ENCODE assay signal across 18 cellular contexts in genomic region chr4:185835814-185836213, GRCh38. TPM values are rescaled to one million over a fixed set of nuclear protein-coding genes. Genes with fewer than 3 reads are reported as not detected.
"Had no signal": no experiment of that assay in that cellular context is flagged by ENCODE, and none has a peak within 500 bp of the region (broad histone marks: within the 10 kb centered on the region; RNA-seq: fewer than 3 reads in every experiment).

No MANE protein-coding gene starts in this region.

- H3K9me3 ChIP-seq: adrenal gland, gastrocnemius medialis, lower lobe of right lung, neutrophil, suprapubic skin, upper lobe of right lung had no signal

- H3K36me3 ChIP-seq: adrenal gland, gastrocnemius medialis, lower lobe of right lung, neutrophil, suprapubic skin, upper lobe of right lung had no signal

- H3K4me3 ChIP-seq: adrenal gland, gastrocnemius medialis, lower lobe of right lung, suprapubic skin, upper lobe of right lung had no signal

- H3K27ac ChIP-seq: epithelial cell of prostate, gastrocnemius medialis, lower lobe of right lung, neutrophil, suprapubic skin, upper lobe of right lung had no signal

- H3K27me3 ChIP-seq: adrenal gland, gastrocnemius medialis, neutrophil, suprapubic skin, upper lobe of right lung had no signal

- DNase-seq: activated CD4-positive, alpha-beta T cell treated with anti-CD3 and anti-CD28 coated beads, Interleukin-2, amount 50 U/mL, for 1 hour; activated CD4-positive, CD25-positive, alpha-beta regulatory T cell; activated naive CD4-positive, alpha-beta T cell treated with anti-CD3 and anti-CD28 coated beads, Interleukin-2, amount 10 ng/mL, durations not matched to agents 7 days and 5 days; adrenal gland; effector memory CD8-positive, alpha-beta T cell; gastrocnemius medialis; kidney glomerular epithelial cell; lower lobe of right lung; midbrain; posterior cingulate gyrus; stimulated activated CD4-positive, alpha-beta T cell treated with anti-CD3 and anti-CD28 coated beads, Interleukin-2, amount 100 ng/mL, for 48 hours; stimulated activated naive CD4-positive, alpha-beta T cell treated with Interleukin-2 at 50 U/mL for 16 hours; T-helper 17 cell; upper lobe of right lung had no signal

RNA-seq across cellular contexts. Expression of gene SORBS2, which starts 23.8 kb away (rescaled TPM):
- total RNA-seq: activated T-helper 2 cell treated with anti-CD3 and anti-CD28 coated beads, Interferon-gamma antibody, Interleukin-2, Interleukin-4, amounts not matched to agents 10 μg/mL and 5 μg/mL and 100 μg/mL, durations not matched to agents 14 hours and 24 hours and 36 hours had no signal
